ENCODE assay signal across 1 cellular context in genomic region chr2:119723784-119724467, GRCh38.
A peak's percentile ranks its signal among the peaks of the same experiment; 100 is the strongest.
TF ChIP-seq lines count a peak whose summit lies in the region.

No MANE protein-coding gene starts in this region.

TF ChIP-seq in HepG2, 621 proteins besides CTCF, POLR2A, EP300 and RAD21 (continued from another document and continues in another):
- TF ChIP-seq ZGPAT (CRISPR knock-in tag; IDR thresholded peaks at IDR 0.05) (0 out of 2 replicates have a peak, but pooled peaks have one; percentile 34), ZNF460 (CRISPR knock-in tag; IDR thresholded peaks at IDR 0.05; ENCODE audit: borderline replicate concordance) (no peak), ARNTL (CRISPR knock-in tag; IDR thresholded peaks at IDR 0.05) (no peak), ZMYM3 (CRISPR knock-in tag; IDR thresholded peaks at IDR 0.05) (peak; percentile 60), ZNF850 (CRISPR knock-in tag; conservative IDR thresholded peaks at IDR 0.05) (no peak), USF2 (IDR thresholded peaks at IDR 0.05; ENCODE audit: low read depth, low read length) (no peak), USF2 (CRISPR knock-in tag; IDR thresholded peaks at IDR 0.05; ENCODE audit: borderline replicate concordance) (peak; percentile 59; the same call in 1 of the 2 replicates), ATRX (CRISPR knock-in tag; IDR thresholded peaks at IDR 0.05; ENCODE audit: borderline replicate concordance) (no peak), AKNA (CRISPR knock-in tag; IDR thresholded peaks at IDR 0.05; ENCODE audit: borderline replicate concordance) (no peak), ZNF530 (CRISPR knock-in tag; IDR thresholded peaks at IDR 0.05; ENCODE audit: low read depth) (no peak), STAT5B (CRISPR knock-in tag; IDR thresholded peaks at IDR 0.05) (no peak), KDM3A (CRISPR knock-in tag; IDR thresholded peaks at IDR 0.05; ENCODE audit: low read depth) (no peak), MBD4 (IDR thresholded peaks at IDR 0.05; ENCODE audit: borderline replicate concordance, low read length) (no peak), EZH2 (conservative IDR thresholded peaks at IDR 0.05; ENCODE audit: low read depth, low read length) (no peak), SOX5 (CRISPR knock-in tag; IDR thresholded peaks at IDR 0.05; ENCODE audit: borderline replicate concordance) (peak; percentile 32; the same call in 1 of the 2 replicates), KIAA2018 (CRISPR knock-in tag; IDR thresholded peaks at IDR 0.05; ENCODE audit: borderline replicate concordance) (no peak), GMEB1 (CRISPR knock-in tag; IDR thresholded peaks at IDR 0.05; ENCODE audit: borderline replicate concordance) (0 out of 2 replicates have a peak, but pooled peaks have one; percentile 27), ZXDC (CRISPR knock-in tag; IDR thresholded peaks at IDR 0.05) (no peak), HDAC6 (IDR thresholded peaks at IDR 0.05; ENCODE audit: low read depth, low read length) (no peak), ATF5 (CRISPR knock-in tag; IDR thresholded peaks at IDR 0.05; ENCODE audit: low read depth) (0 out of 2 replicates have a peak, but pooled peaks have one; percentile 31), ZNF562 (CRISPR knock-in tag; IDR thresholded peaks at IDR 0.05; ENCODE audit: borderline replicate concordance) (no peak), IRF2 (CRISPR knock-in tag; IDR thresholded peaks at IDR 0.05) (no peak), FOXP1 (IDR thresholded peaks at IDR 0.05) (no peak), FOXP1 (CRISPR knock-in tag; IDR thresholded peaks at IDR 0.05) (peak; percentile 27; the same call in 1 of the 2 replicates), ZNF549 (CRISPR knock-in tag; IDR thresholded peaks at IDR 0.05) (no peak), SNRNP70 (IDR thresholded peaks at IDR 0.05; ENCODE audit: low read depth, low read length) (no peak), ZNF777 (CRISPR knock-in tag; IDR thresholded peaks at IDR 0.05) (no peak), CENPBD1 (CRISPR knock-in tag; IDR thresholded peaks at IDR 0.05; ENCODE audit: borderline replicate concordance, low read depth) (no peak), SALL2 (CRISPR knock-in tag; IDR thresholded peaks at IDR 0.05) (no peak), HDAC2 (CRISPR knock-in tag; IDR thresholded peaks at IDR 0.05) (no peak), CREB3 (CRISPR knock-in tag; IDR thresholded peaks at IDR 0.05) (no peak), MTF2 (CRISPR knock-in tag; IDR thresholded peaks at IDR 0.05; ENCODE audit: borderline replicate concordance) (no peak), ARNT2 (CRISPR knock-in tag; IDR thresholded peaks at IDR 0.05; ENCODE audit: low read depth) (no peak), KLF13 (CRISPR knock-in tag; IDR thresholded peaks at IDR 0.05) (no peak), KDM5A (IDR thresholded peaks at IDR 0.05; ENCODE audit: borderline replicate concordance, low read length) (no peak), ZNF747 (CRISPR knock-in tag; IDR thresholded peaks at IDR 0.05; ENCODE audit: borderline replicate concordance) (no peak)
